17 cellular contexts compared by ENCODE assay signal in genomic region chr15:74192751-74193150, GRCh38. TPM values are rescaled to one million over a fixed set of nuclear protein-coding genes. Genes with fewer than 3 reads are reported as not detected.
A peak's percentile ranks its signal among the peaks of the same experiment; 100 is the strongest.
DNase-seq lines count a peak whose midpoint lies in the region; ATAC-seq, FAIRE-seq and TF ChIP-seq lines count a peak whose summit lies in the region.
"Had no signal": no experiment of that assay in that cellular context is flagged by ENCODE, and none has a peak within 500 bp of the region (broad histone marks: within the 10 kb centered on the region; RNA-seq: fewer than 3 reads in every experiment).

No MANE protein-coding gene starts in this region.

- no peaks in the 10 kb centered on the region for H3K9me3 Mint-ChIP-seq in neural crest cell
- H3K9me3 Mint-ChIP-seq: H9 had no signal

- H3K4me3 ChIP-seq in SK-N-MC: no peak overlapping the region

- TF ChIP-seq CTCF in neural crest cell (conservative IDR thresholded peaks at IDR 0.05): no peak
- no peak for TF ChIP-seq CTCF in D721Med (IDR thresholded peaks at IDR 0.05; ENCODE audit: insufficient read depth, missing control alignments)

- no peak overlapping the region for H3K9ac ChIP-seq in SK-N-MC (ENCODE audit: insufficient read length)

- intact Hi-C loops in Right ventricle myocardium inferior (cut with DNase I): no loop called here
- intact Hi-C loops in cardiac septum (cut with DNase I): no loop called here

- peak overlapping the region; percentile 83; the same call in 1 of the 2 replicates for H3K27ac ChIP-seq in SK-N-MC

- peak overlapping the region; percentile 7 for H3K4me3 Mint-ChIP-seq in neural crest cell
- H3K4me3 Mint-ChIP-seq: H9 had no signal

- no peak overlapping the region for H3K27ac Mint-ChIP-seq in neural crest cell (ENCODE audit: unreplicated experiment)
- H3K27ac Mint-ChIP-seq: H9 had no signal

- ATAC-seq in Right ventricle myocardium inferior: no peak
- ATAC-seq in HG03135 (IDR thresholded peaks at IDR 0.05; ENCODE audit: unreplicated experiment): no peak

- no peaks in the 10 kb centered on the region for H3K9me3 ChIP-seq in SK-N-MC (ENCODE audit: low read depth, low read length)

- H3K4me1 Mint-ChIP-seq in neural crest cell: peaks cover 27% of the 10 kb centered on the region

- H3K36me3 ChIP-seq in SK-N-MC (ENCODE audit: insufficient read depth, low read length): no peaks in the 10 kb centered on the region

- H3K36me3 Mint-ChIP-seq in neural crest cell (ENCODE audit: low read depth): peaks cover 7% of the 10 kb centered on the region

- FAIRE-seq in D721Med (lab: Jason Lieb, UNC): no peak

- H3K27me3 Mint-ChIP-seq in neural crest cell (ENCODE audit: low read depth): no peaks in the 10 kb centered on the region

- DNase-seq in Right ventricle myocardium inferior (ENCODE audit: missing footprints): peak; percentile 48
- DNase-seq in cardiac septum (ENCODE audit: low spot score): no peak
- no peak for DNase-seq in SK-N-MC (ENCODE audit: low read depth, low spot score)
- DNase-seq in neural crest cell (ENCODE audit: low read depth, low spot score): no peak
- DNase-seq in D721Med (ENCODE audit: insufficient read length, low spot score): no peak
- DNase-seq in effector CD4-positive, alpha-beta T cell: no peak
- DNase-seq: C1 segment of cervical spinal cord, DMS 273 treated with DMSO at 0.1 percent for 48 hours, GDM1, H9, NCI-H1105, NCI-H1694, NCI-H2107, SHP77 had no signal

RNA-seq across cellular contexts. Expression of gene STRA6, which starts 9.8 kb away (rescaled TPM):
- total RNA-seq in Right ventricle myocardium inferior (not detected), cardiac septum (0.13 TPM), neural crest cell (138 and 146 TPM in 2 replicates)
- total RNA-seq: LHCN-M2 had no signal

RNA-seq across cellular contexts. Expression of gene ISLR, which starts 19.2 kb away (rescaled TPM):
- 13.8 TPM for total RNA-seq in Right ventricle myocardium inferior
- total RNA-seq in cardiac septum: 16.2 TPM
- 1.5 and 2.6 TPM in 2 replicates for total RNA-seq in neural crest cell

RNA-seq across cellular contexts. Expression of gene CCDC33, which starts 43.4 kb away (rescaled TPM):
- total RNA-seq in Right ventricle myocardium inferior (not detected), cardiac septum (not detected), neural crest cell (15.1 and 15.6 TPM in 2 replicates)
- total RNA-seq: A673, LHCN-M2 had no signal

Comparison
In these comparisons a context has a peak if more than half of its experiments do, and no peak if none do; other contexts are left out.
1. RNA of gene STRA6, which starts 9.8 kb away (total RNA-seq): 138 to 146 TPM in neural crest cell; 0.13 TPM in cardiac septum (single experiment) and not detected in Right ventricle myocardium inferior (single experiment); every median in the first group is over 100 times any median in the second.
2. RNA of gene CCDC33, which starts 43.4 kb away (total RNA-seq): 15.1 to 15.6 TPM in neural crest cell; not detected in Right ventricle myocardium inferior (single experiment) and not detected in cardiac septum (single experiment); every median in the first group is over 10 times any median in the second.